1 cellular context compared by ENCODE assay signal in the genomic region with DNA sequence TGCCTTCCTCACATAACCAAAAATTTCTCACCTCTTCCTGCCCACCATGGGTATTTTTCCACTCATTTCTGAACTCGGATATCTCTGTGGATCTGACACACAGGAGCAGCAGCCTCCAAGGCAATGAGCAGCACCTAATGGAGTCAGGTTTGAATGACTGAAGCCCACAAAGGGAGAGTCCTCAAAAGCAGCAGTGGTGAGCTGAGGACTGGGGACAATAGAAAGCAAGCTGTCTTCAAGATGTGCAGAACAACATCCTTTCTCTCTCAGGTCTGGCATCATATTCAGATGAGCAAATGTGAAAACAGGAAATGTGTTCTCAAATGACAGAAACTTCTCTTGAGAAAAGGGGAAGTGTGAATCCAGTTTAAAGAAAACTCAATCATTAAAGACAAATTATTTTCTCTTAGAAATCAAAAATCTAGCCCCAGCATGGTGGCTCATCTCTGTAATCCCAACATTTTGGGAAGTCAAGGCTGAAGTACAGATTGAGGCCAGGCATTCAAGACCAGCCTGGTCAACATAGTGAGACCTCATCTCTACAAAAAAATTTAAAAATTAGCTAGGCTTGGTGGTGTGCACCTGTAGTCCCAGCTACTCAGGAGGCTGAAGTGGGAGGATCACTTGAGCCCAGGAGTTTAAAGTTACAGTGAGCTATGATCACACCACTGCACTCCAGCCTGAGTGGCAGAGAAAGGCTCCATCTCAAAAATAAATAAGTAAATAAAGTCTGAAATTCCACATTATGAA.
TF ChIP-seq lines count a peak whose summit lies in the region.

No MANE protein-coding gene starts in this region.

TF ChIP-seq in GM12878, 131 proteins besides CTCF, POLR2A, EP300 and RAD21 (continued from another document):
- TF ChIP-seq MYB (IDR thresholded peaks at IDR 0.05; ENCODE audit: borderline replicate concordance, low read depth, low read length) (no peak), PML (IDR thresholded peaks at IDR 0.05; ENCODE audit: low read length) (peak; percentile 67), NFYA (IDR thresholded peaks at IDR 0.05; ENCODE audit: borderline replicate concordance, low read depth, low read length) (no peak), NFXL1 (IDR thresholded peaks at IDR 0.05; ENCODE audit: borderline replicate concordance) (no peak), CEBPB (IDR thresholded peaks at IDR 0.05; ENCODE audit: borderline replicate concordance in 1 of 2, low read depth in 2 of 2, low read length in 2 of 2) (peak in 1 of 2 experiments; percentile 84; a peak in 1 of 4 replicates), ZNF274 (IDR thresholded peaks at IDR 0.05; ENCODE audit: insufficient read depth, insufficient read length) (no peak), MXI1 (IDR thresholded peaks at IDR 0.05; ENCODE audit: low read depth, low read length) (no peak), SRF (IDR thresholded peaks at IDR 0.05; ENCODE audit: low read depth in 2 of 2, low read length in 2 of 2) (no peak), CHD4 (IDR thresholded peaks at IDR 0.05) (no peak), RB1 (IDR thresholded peaks at IDR 0.05; ENCODE audit: borderline replicate concordance) (no peak; the same call in 1 of the 2 replicates)
- TF ChIP-seq, protein P1, sequence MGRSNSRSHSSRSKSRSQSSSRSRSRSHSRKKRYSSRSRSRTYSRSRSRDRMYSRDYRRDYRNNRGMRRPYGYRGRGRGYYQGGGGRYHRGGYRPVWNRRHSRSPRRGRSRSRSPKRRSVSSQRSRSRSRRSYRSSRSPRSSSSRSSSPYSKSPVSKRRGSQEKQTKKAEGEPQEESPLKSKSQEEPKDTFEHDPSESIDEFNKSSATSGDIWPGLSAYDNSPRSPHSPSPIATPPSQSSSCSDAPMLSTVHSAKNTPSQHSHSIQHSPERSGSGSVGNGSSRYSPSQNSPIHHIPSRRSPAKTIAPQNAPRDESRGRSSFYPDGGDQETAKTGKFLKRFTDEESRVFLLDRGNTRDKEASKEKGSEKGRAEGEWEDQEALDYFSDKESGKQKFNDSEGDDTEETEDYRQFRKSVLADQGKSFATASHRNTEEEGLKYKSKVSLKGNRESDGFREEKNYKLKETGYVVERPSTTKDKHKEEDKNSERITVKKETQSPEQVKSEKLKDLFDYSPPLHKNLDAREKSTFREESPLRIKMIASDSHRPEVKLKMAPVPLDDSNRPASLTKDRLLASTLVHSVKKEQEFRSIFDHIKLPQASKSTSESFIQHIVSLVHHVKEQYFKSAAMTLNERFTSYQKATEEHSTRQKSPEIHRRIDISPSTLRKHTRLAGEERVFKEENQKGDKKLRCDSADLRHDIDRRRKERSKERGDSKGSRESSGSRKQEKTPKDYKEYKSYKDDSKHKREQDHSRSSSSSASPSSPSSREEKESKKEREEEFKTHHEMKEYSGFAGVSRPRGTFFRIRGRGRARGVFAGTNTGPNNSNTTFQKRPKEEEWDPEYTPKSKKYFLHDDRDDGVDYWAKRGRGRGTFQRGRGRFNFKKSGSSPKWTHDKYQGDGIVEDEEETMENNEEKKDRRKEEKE (IDR thresholded peaks at IDR 0.05): no peak
- TF ChIP-seq, protein P2, sequence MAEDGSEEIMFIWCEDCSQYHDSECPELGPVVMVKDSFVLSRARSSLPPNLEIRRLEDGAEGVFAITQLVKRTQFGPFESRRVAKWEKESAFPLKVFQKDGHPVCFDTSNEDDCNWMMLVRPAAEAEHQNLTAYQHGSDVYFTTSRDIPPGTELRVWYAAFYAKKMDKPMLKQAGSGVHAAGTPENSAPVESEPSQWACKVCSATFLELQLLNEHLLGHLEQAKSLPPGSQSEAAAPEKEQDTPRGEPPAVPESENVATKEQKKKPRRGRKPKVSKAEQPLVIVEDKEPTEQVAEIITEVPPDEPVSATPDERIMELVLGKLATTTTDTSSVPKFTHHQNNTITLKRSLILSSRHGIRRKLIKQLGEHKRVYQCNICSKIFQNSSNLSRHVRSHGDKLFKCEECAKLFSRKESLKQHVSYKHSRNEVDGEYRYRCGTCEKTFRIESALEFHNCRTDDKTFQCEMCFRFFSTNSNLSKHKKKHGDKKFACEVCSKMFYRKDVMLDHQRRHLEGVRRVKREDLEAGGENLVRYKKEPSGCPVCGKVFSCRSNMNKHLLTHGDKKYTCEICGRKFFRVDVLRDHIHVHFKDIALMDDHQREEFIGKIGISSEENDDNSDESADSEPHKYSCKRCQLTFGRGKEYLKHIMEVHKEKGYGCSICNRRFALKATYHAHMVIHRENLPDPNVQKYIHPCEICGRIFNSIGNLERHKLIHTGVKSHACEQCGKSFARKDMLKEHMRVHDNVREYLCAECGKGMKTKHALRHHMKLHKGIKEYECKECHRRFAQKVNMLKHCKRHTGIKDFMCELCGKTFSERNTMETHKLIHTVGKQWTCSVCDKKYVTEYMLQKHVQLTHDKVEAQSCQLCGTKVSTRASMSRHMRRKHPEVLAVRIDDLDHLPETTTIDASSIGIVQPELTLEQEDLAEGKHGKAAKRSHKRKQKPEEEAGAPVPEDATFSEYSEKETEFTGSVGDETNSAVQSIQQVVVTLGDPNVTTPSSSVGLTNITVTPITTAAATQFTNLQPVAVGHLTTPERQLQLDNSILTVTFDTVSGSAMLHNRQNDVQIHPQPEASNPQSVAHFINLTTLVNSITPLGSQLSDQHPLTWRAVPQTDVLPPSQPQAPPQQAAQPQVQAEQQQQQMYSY (CRISPR knock-in tag; IDR thresholded peaks at IDR 0.05): no peak
- TF ChIP-seq, protein P3, sequence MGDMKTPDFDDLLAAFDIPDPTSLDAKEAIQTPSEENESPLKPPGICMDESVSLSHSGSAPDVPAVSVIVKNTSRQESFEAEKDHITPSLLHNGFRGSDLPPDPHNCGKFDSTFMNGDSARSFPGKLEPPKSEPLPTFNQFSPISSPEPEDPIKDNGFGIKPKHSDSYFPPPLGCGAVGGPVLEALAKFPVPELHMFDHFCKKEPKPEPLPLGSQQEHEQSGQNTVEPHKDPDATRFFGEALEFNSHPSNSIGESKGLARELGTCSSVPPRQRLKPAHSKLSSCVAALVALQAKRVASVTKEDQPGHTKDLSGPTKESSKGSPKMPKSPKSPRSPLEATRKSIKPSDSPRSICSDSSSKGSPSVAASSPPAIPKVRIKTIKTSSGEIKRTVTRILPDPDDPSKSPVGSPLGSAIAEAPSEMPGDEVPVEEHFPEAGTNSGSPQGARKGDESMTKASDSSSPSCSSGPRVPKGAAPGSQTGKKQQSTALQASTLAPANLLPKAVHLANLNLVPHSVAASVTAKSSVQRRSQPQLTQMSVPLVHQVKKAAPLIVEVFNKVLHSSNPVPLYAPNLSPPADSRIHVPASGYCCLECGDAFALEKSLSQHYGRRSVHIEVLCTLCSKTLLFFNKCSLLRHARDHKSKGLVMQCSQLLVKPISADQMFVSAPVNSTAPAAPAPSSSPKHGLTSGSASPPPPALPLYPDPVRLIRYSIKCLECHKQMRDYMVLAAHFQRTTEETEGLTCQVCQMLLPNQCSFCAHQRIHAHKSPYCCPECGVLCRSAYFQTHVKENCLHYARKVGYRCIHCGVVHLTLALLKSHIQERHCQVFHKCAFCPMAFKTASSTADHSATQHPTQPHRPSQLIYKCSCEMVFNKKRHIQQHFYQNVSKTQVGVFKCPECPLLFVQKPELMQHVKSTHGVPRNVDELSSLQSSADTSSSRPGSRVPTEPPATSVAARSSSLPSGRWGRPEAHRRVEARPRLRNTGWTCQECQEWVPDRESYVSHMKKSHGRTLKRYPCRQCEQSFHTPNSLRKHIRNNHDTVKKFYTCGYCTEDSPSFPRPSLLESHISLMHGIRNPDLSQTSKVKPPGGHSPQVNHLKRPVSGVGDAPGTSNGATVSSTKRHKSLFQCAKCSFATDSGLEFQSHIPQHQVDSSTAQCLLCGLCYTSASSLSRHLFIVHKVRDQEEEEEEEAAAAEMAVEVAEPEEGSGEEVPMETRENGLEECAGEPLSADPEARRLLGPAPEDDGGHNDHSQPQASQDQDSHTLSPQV (IDR thresholded peaks at IDR 0.05): no peak
- TF ChIP-seq, protein P4, sequence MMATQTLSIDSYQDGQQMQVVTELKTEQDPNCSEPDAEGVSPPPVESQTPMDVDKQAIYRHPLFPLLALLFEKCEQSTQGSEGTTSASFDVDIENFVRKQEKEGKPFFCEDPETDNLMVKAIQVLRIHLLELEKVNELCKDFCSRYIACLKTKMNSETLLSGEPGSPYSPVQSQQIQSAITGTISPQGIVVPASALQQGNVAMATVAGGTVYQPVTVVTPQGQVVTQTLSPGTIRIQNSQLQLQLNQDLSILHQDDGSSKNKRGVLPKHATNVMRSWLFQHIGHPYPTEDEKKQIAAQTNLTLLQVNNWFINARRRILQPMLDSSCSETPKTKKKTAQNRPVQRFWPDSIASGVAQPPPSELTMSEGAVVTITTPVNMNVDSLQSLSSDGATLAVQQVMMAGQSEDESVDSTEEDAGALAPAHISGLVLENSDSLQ (IDR thresholded peaks at IDR 0.05): peak; percentile 80
- TF ChIP-seq, protein P5, sequence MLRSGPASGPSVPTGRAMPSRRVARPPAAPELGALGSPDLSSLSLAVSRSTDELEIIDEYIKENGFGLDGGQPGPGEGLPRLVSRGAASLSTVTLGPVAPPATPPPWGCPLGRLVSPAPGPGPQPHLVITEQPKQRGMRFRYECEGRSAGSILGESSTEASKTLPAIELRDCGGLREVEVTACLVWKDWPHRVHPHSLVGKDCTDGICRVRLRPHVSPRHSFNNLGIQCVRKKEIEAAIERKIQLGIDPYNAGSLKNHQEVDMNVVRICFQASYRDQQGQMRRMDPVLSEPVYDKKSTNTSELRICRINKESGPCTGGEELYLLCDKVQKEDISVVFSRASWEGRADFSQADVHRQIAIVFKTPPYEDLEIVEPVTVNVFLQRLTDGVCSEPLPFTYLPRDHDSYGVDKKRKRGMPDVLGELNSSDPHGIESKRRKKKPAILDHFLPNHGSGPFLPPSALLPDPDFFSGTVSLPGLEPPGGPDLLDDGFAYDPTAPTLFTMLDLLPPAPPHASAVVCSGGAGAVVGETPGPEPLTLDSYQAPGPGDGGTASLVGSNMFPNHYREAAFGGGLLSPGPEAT (IDR thresholded peaks at IDR 0.05; ENCODE audit: low read depth): peak; percentile 81
TF ChIP-seq in GM12878: peak in this region for 54.
